8 cellular contexts compared by ENCODE assay signal in genomic region chr1:6602669-6603423, GRCh38. TPM values are rescaled to one million over a fixed set of nuclear protein-coding genes. Genes with fewer than 3 reads are reported as not detected.
DNase-seq lines count a peak whose midpoint lies in the region; ATAC-seq and TF ChIP-seq lines count a peak whose summit lies in the region.

Gene KLHL21 (minus strand): TSS chr1:6602869. CDS start chr1:6602817, 52 bp downstream.

- peaks cover 11% of the 10 kb centered on the region for H3K4me1 ChIP-seq in A673 (ENCODE audit: insufficient read depth, low read length, poor library complexity, severe bottlenecking)

- H3K36me3 ChIP-seq in A673 (ENCODE audit: insufficient read depth, low read length, poor library complexity, severe bottlenecking): peaks cover 14% of the 10 kb centered on the region

- H3K4me3 ChIP-seq in A673 (ENCODE audit: low read depth, low read length, poor library complexity, severe bottlenecking) (peak within 1 kb of the TSS; percentile 89), coronary artery (peak within 1 kb of the TSS; percentile 96)

- H3K4me3 Mint-ChIP-seq in activated CD4-positive, alpha-beta T cell treated with anti-CD3 and anti-CD28 coated beads, Interleukin-2, amount 10 ng/mL, durations not matched to agents 24 days and 14 days: peak within 1 kb of the TSS; percentile 95

- H3K9me3 Mint-ChIP-seq in activated CD4-positive, alpha-beta T cell treated with anti-CD3 and anti-CD28 coated beads, Interleukin-2, amount 10 ng/mL, durations not matched to agents 24 days and 14 days: no peaks in the 10 kb centered on the region

- H3K4me1 Mint-ChIP-seq in activated CD4-positive, alpha-beta T cell treated with anti-CD3 and anti-CD28 coated beads, Interleukin-2, amount 10 ng/mL, durations not matched to agents 24 days and 14 days: peaks cover 26% of the 10 kb centered on the region

- BruUV-seq in A673 (replicated peaks; lab: Mats Ljungman, UMichigan): no TSS peak

- DNase-seq in A673 (ENCODE audit: low spot score) (peak; percentile 93), NCI-H446 (lab: John Stamatoyannopoulos, UW) (peak; percentile 36 to 90), coronary artery (ENCODE audit: low spot score) (peak; percentile 94), left kidney (ENCODE audit: low read depth, low spot score) (peak; percentile 94)
- peak; percentile 94 for DNase-seq in activated CD4-positive, alpha-beta T cell treated with anti-CD3 and anti-CD28 coated beads, Interleukin-2, amount 10 ng/mL, durations not matched to agents 24 days and 14 days
- DNase-seq in stimulated activated CD4-positive, alpha-beta T cell treated with anti-CD3 and anti-CD28 coated beads, Interleukin-2, amount 100 ng/mL, for 24 hours: peak; percentile 86 to 90

- peaks cover 18% of the 10 kb centered on the region for H3K36me3 Mint-ChIP-seq in activated CD4-positive, alpha-beta T cell treated with anti-CD3 and anti-CD28 coated beads, Interleukin-2, amount 10 ng/mL, durations not matched to agents 24 days and 14 days (ENCODE audit: low read depth)

- peaks cover 5% of the 10 kb centered on the region for H3K27me3 Mint-ChIP-seq in activated CD4-positive, alpha-beta T cell treated with anti-CD3 and anti-CD28 coated beads, Interleukin-2, amount 10 ng/mL, durations not matched to agents 24 days and 14 days

- no peaks in the 10 kb centered on the region for H3K27me3 ChIP-seq in A673 (replicated peaks; ENCODE audit: insufficient read depth, low read depth, low read length, poor library complexity)

- peak within 1 kb of the TSS; percentile 95 for H3K27ac Mint-ChIP-seq in activated CD4-positive, alpha-beta T cell treated with anti-CD3 and anti-CD28 coated beads, Interleukin-2, amount 10 ng/mL, durations not matched to agents 24 days and 14 days

- TF ChIP-seq CTCF in A673 (conservative IDR thresholded peaks at IDR 0.05; ENCODE audit: low read depth, low read length) (no peak), coronary artery (IDR thresholded peaks at IDR 0.05) (no peak)

- CTCF ChIA-PET in A673 (lab: Charles Lee): no interaction called here

- H3K9me3 ChIP-seq in A673 (ENCODE audit: low read depth, low read length, poor library complexity, severe bottlenecking): no peaks in the 10 kb centered on the region

- H3K27ac ChIP-seq in A673 (ENCODE audit: low read depth, low read length, poor library complexity, severe bottlenecking) (peak within 1 kb of the TSS; percentile 83), coronary artery (peak within 1 kb of the TSS; percentile 90 to 98)

- intact Hi-C loops in A673 (cut with micrococcal nuclease; ENCODE audit: unreplicated experiment): loop anchor here (1.0 kb wide), 1 partner anchor 10 kb away; the partner anchor contains the start of gene PHF13
- intact Hi-C loops in activated CD4-positive, alpha-beta T cell treated with anti-CD3 and anti-CD28 coated beads, Interleukin-2, amount 10 ng/mL, durations not matched to agents 24 days and 14 days (cut with micrococcal nuclease): loop anchor here (1.0 to 5.0 kb wide), 5 partner anchors 10 to 396 kb away; partner anchors contain the start of genes CAMTA1, PHF13 and RNF207

- ATAC-seq in GM18520 (IDR thresholded peaks at IDR 0.05; ENCODE audit: unreplicated experiment) (peak; percentile 47), HG03045 (IDR thresholded peaks at IDR 0.05; ENCODE audit: unreplicated experiment) (peak; percentile 58)

- POLR2A ChIA-PET in A673 (lab: Charles Lee; ENCODE audit: low non-redundant PET): no interaction called here

RNA-seq across cellular contexts. Expression of gene KLHL21, which starts in this region (rescaled TPM):
- total RNA-seq in A673 (2021): 29.4 and 38.0 TPM in 2 replicates
- total RNA-seq in activated CD4-positive, alpha-beta T cell treated with anti-CD3 and anti-CD28 coated beads, Interleukin-2, amount 10 ng/mL, durations not matched to agents 24 days and 14 days: 26.1 and 26.8 TPM in 2 replicates

Comparison
In these comparisons a context has a peak if more than half of its experiments do, and no peak if none do; other contexts are left out.
1. Peak in every context shown above with its lines: DNase-seq, ATAC-seq, H3K4me3 ChIP-seq and H3K27ac ChIP-seq.